14 cellular contexts compared by ENCODE assay signal in genomic region chr18:26228562-26229260, GRCh38. TPM values are rescaled to one million over a fixed set of nuclear protein-coding genes. Genes with fewer than 3 reads are reported as not detected.
A peak's percentile ranks its signal among the peaks of the same experiment; 100 is the strongest.
DNase-seq lines count a peak whose midpoint lies in the region; ATAC-seq and TF ChIP-seq lines count a peak whose summit lies in the region.
"Had no signal": no experiment of that assay in that cellular context is flagged by ENCODE, and none has a peak within 500 bp of the region (broad histone marks: within the 10 kb centered on the region; RNA-seq: fewer than 3 reads in every experiment).

No MANE protein-coding gene starts in this region.

- H3K27ac Mint-ChIP-seq in activated naive CD4-positive, alpha-beta T cell treated with anti-CD3 and anti-CD28 coated beads, Interleukin-2, amount 10 ng/mL, durations not matched to agents 7 days and 5 days = no peak overlapping the region
- no peak overlapping the region for H3K27ac Mint-ChIP-seq in activated naive CD8-positive, alpha-beta T cell treated with anti-CD3 and anti-CD28 coated beads for 36 hours
- no peak overlapping the region for H3K27ac Mint-ChIP-seq in stimulated activated naive CD8-positive, alpha-beta T cell treated with anti-CD3 and anti-CD28 coated beads, Interleukin-15, amount 100 ng/mL, for 72 hours
- H3K27ac Mint-ChIP-seq: CD14-positive monocyte had no signal

- H4K20me1 ChIP-seq in MM.1S (ENCODE audit: insufficient read depth, low read length) = no peaks in the 10 kb centered on the region

- no peaks in the 10 kb centered on the region for H3K9me3 ChIP-seq in MM.1S (replicated peaks; ENCODE audit: insufficient read depth, low read length)
- H3K9me3 ChIP-seq: pancreas had no signal

- H3K79me2 ChIP-seq in MM.1S (ENCODE audit: low read length) = peaks cover 71% of the 10 kb centered on the region

- H3K27ac ChIP-seq in MM.1S (ENCODE audit: low read length) = no peak overlapping the region
- H3K27ac ChIP-seq: pancreas had no signal

- in situ Hi-C loops in GM13977 (cut with MboI; ENCODE audit: low pct_unique_long_range_greater_than_20kb, low sequenced_read_pairs, unreplicated experiment) = no loop called here

- peaks cover 8% of the 10 kb centered on the region for H3K27me3 Mint-ChIP-seq in activated naive CD4-positive, alpha-beta T cell treated with anti-CD3 and anti-CD28 coated beads, Interleukin-2, amount 10 ng/mL, durations not matched to agents 7 days and 5 days
- no peaks in the 10 kb centered on the region for H3K27me3 Mint-ChIP-seq in activated naive CD8-positive, alpha-beta T cell treated with anti-CD3 and anti-CD28 coated beads for 36 hours
- H3K27me3 Mint-ChIP-seq in stimulated activated naive CD8-positive, alpha-beta T cell treated with anti-CD3 and anti-CD28 coated beads, Interleukin-15, amount 100 ng/mL, for 72 hours = no peaks in the 10 kb centered on the region

- H2AFZ ChIP-seq in MM.1S (ENCODE audit: low read length) = no peak overlapping the region

- H3K36me3 ChIP-seq in MM.1S (replicated peaks; ENCODE audit: insufficient read depth, low read length) = peaks cover 4% of the 10 kb centered on the region; the same call in 1 of the 2 replicates
- H3K36me3 ChIP-seq: pancreas had no signal

- H3K4me3 ChIP-seq in MM.1S (ENCODE audit: low read length) = peak overlapping the region; percentile 94

- H3K4me1 ChIP-seq in MM.1S (ENCODE audit: low read length) = peaks cover 8% of the 10 kb centered on the region; the same call in 1 of the 2 replicates

- DNase-seq in activated naive CD4-positive, alpha-beta T cell treated with anti-CD3 and anti-CD28 coated beads, Interleukin-2, amount 10 ng/mL, durations not matched to agents 7 days and 5 days = no peak
- DNase-seq in activated naive CD4-positive, alpha-beta T cell (lab: John Stamatoyannopoulos, UW) = no peak
- DNase-seq in MM.1S = peak; percentile 10
- no peak for DNase-seq in activated naive CD8-positive, alpha-beta T cell treated with anti-CD3 and anti-CD28 coated beads for 36 hours
- DNase-seq in stimulated activated naive CD8-positive, alpha-beta T cell treated with anti-CD3 and anti-CD28 coated beads, Interleukin-15, amount 100 ng/mL, for 72 hours = no peak
- DNase-seq in A172 (ENCODE audit: low spot score) = no peak
- DNase-seq in GM13977 (ENCODE audit: low spot score) = no peak
- DNase-seq: left cardiac atrium; NCI-H1105; pancreas; stimulated activated CD4-positive, alpha-beta T cell treated with anti-CD3 and anti-CD28 coated beads, Interleukin-4, amount 100 ng/mL, for 1 hour; SW 1271 had no signal

- no peaks in the 10 kb centered on the region for H3K27me3 ChIP-seq in MM.1S (replicated peaks; ENCODE audit: insufficient read depth, low read length)
- H3K27me3 ChIP-seq: pancreas had no signal

- H3K4me2 ChIP-seq in MM.1S (ENCODE audit: low read depth, low read length) = peak overlapping the region; percentile 69

- peaks cover 45% of the 10 kb centered on the region for H3K4me1 Mint-ChIP-seq in activated naive CD4-positive, alpha-beta T cell treated with anti-CD3 and anti-CD28 coated beads, Interleukin-2, amount 10 ng/mL, durations not matched to agents 7 days and 5 days
- H3K4me1 Mint-ChIP-seq in activated naive CD8-positive, alpha-beta T cell treated with anti-CD3 and anti-CD28 coated beads for 36 hours = peaks cover 45% of the 10 kb centered on the region
- H3K4me1 Mint-ChIP-seq in stimulated activated naive CD8-positive, alpha-beta T cell treated with anti-CD3 and anti-CD28 coated beads, Interleukin-15, amount 100 ng/mL, for 72 hours = peaks cover 56% of the 10 kb centered on the region

- H3K4me3 Mint-ChIP-seq in activated naive CD4-positive, alpha-beta T cell treated with anti-CD3 and anti-CD28 coated beads, Interleukin-2, amount 10 ng/mL, durations not matched to agents 7 days and 5 days = peak overlapping the region; percentile 96
- peak overlapping the region; percentile 96 for H3K4me3 Mint-ChIP-seq in activated naive CD8-positive, alpha-beta T cell treated with anti-CD3 and anti-CD28 coated beads for 36 hours
- peak overlapping the region; percentile 94 to 96 for H3K4me3 Mint-ChIP-seq in stimulated activated naive CD8-positive, alpha-beta T cell treated with anti-CD3 and anti-CD28 coated beads, Interleukin-15, amount 100 ng/mL, for 72 hours

- peaks cover 2% of the 10 kb centered on the region for H3K9me3 Mint-ChIP-seq in activated naive CD4-positive, alpha-beta T cell treated with anti-CD3 and anti-CD28 coated beads, Interleukin-2, amount 10 ng/mL, durations not matched to agents 7 days and 5 days
- H3K9me3 Mint-ChIP-seq in activated naive CD8-positive, alpha-beta T cell treated with anti-CD3 and anti-CD28 coated beads for 36 hours = peaks cover 2% of the 10 kb centered on the region
- H3K9me3 Mint-ChIP-seq in stimulated activated naive CD8-positive, alpha-beta T cell treated with anti-CD3 and anti-CD28 coated beads, Interleukin-15, amount 100 ng/mL, for 72 hours = no peaks in the 10 kb centered on the region

- CTCF ChIA-PET in activated naive CD4-positive, alpha-beta T cell treated with anti-CD3 and anti-CD28 coated beads, Interleukin-2, amount 10 ng/mL, durations not matched to agents 7 days and 5 days (lab: Charles Lee) = no interaction called here

- TF ChIP-seq CTCF in MM.1S (IDR thresholded peaks at IDR 0.05; ENCODE audit: low read length) = no peak
- no peak for TF ChIP-seq CTCF in GM13977 (IDR thresholded peaks at IDR 0.05; ENCODE audit: extremely low read depth, insufficient read depth, missing control alignments)

- H3K9me2 ChIP-seq in MM.1S (replicated peaks; ENCODE audit: insufficient read depth, low read length) = no peaks in the 10 kb centered on the region

- H3K36me3 Mint-ChIP-seq in activated naive CD4-positive, alpha-beta T cell treated with anti-CD3 and anti-CD28 coated beads, Interleukin-2, amount 10 ng/mL, durations not matched to agents 7 days and 5 days = peaks cover 16% of the 10 kb centered on the region
- H3K36me3 Mint-ChIP-seq in activated naive CD8-positive, alpha-beta T cell treated with anti-CD3 and anti-CD28 coated beads for 36 hours = peaks cover 22% of the 10 kb centered on the region
- H3K36me3 Mint-ChIP-seq: CD14-positive monocyte had no signal

- peak; percentile 7 for ATAC-seq in stimulated activated naive CD8-positive, alpha-beta T cell treated with anti-CD3 and anti-CD28 coated beads, Interleukin-15, amount 100 ng/mL, for 72 hours
- ATAC-seq in GM21367 (IDR thresholded peaks at IDR 0.05; ENCODE audit: unreplicated experiment) = no peak
- ATAC-seq: left cardiac atrium, pancreas had no signal

- no peak overlapping the region for H3K9ac ChIP-seq in MM.1S (ENCODE audit: low read length)

- no peaks in the 10 kb centered on the region for H3F3A ChIP-seq in MM.1S (ENCODE audit: insufficient read depth, low read length)

RNA-seq across cellular contexts. Expression of gene TAF4B, which starts 2.5 kb away (rescaled TPM):
- total RNA-seq in activated naive CD8-positive, alpha-beta T cell treated with anti-CD3 and anti-CD28 coated beads for 36 hours = 10 to 100 TPM; 20.2 to 20.6 TPM
- total RNA-seq in A172 (2014; rRNA removed; shearing (Covaris generic)) = 1.3 and 2.7 TPM in 2 replicates
